Comparison of ENCODE assay signal across 8 cellular contexts in genomic region chr18:28961669-28962228, GRCh38.
DNase-seq lines count a peak whose midpoint lies in the region; ATAC-seq and TF ChIP-seq lines count a peak whose summit lies in the region.

No MANE protein-coding gene starts in this region.

- no peaks in the 10 kb centered on the region for H3K36me3 ChIP-seq in PC-3 (ENCODE audit: low read depth, low read length)

- DNase-seq in HL-60 (ENCODE audit: low read depth in 1 of 2, low spot score in 1 of 2) (peak in 1 of 2 experiments; percentile 37), PC-3 (peak; percentile 73), foreskin fibroblast (peak in 1 of 2 donors; percentile 47), mesenteric fat pad (ENCODE audit: low spot score) (no peak)
- no peak for DNase-seq in effector CD8-positive, alpha-beta T cell (lab: John Stamatoyannopoulos, UW)

- no peaks in the 10 kb centered on the region for H3K27me3 ChIP-seq in HL-60 (ENCODE audit: insufficient read depth, poor library complexity, severe bottlenecking)
- H3K27me3 ChIP-seq in PC-3 (ENCODE audit: low read length) = no peaks in the 10 kb centered on the region

- H3K4me3 ChIP-seq in HL-60 (replicated peaks; ENCODE audit: insufficient read depth, low read length) (no peak overlapping the region), PC-3 (ENCODE audit: low read length) (no peak overlapping the region), foreskin fibroblast (ENCODE audit: low read depth in 1 of 2, low read length in 2 of 2) (no peak overlapping the region)

- H3K79me2 ChIP-seq in PC-3 (ENCODE audit: low read length) = no peaks in the 10 kb centered on the region

- no peak overlapping the region for H3K4me2 ChIP-seq in PC-3 (ENCODE audit: low read length)

- no peak overlapping the region for H3K27ac ChIP-seq in C4-2B
- H3K27ac ChIP-seq in HL-60 (replicated peaks) = no peak overlapping the region
- H3K27ac ChIP-seq in PC-3 (ENCODE audit: low read length) = no peak overlapping the region

- POLR2A ChIA-PET in PC-3 (lab: Charles Lee; ENCODE audit: unreplicated experiment) = no interaction called here

- peak; percentile 55 for ATAC-seq in PC-3
- no peak for ATAC-seq in GM21619 (IDR thresholded peaks at IDR 0.05; ENCODE audit: unreplicated experiment)
- no peak for ATAC-seq in HG03196 (IDR thresholded peaks at IDR 0.05; ENCODE audit: unreplicated experiment)

- H4K20me1 ChIP-seq in PC-3 (ENCODE audit: low read length) = no peaks in the 10 kb centered on the region

- BruUV-seq in PC-3 (replicated peaks; lab: Mats Ljungman, UMichigan) = no TSS peak

- no peaks in the 10 kb centered on the region for H3K9me2 ChIP-seq in PC-3 (replicated peaks; ENCODE audit: low read length)

- intact Hi-C loops in PC-3 (cut with micrococcal nuclease) = loop anchor here (5.0 kb wide), 1 partner anchor 194 kb away; no protein-coding TSS in a partner anchor

- H3K4me1 ChIP-seq in PC-3 (ENCODE audit: insufficient read depth, low read length) = peaks cover 17% of the 10 kb centered on the region

- H3K9ac ChIP-seq in PC-3 (ENCODE audit: low read length) = no peak overlapping the region

- CTCF ChIA-PET in PC-3 (lab: Charles Lee) = interaction anchor here (0.6 kb wide), 1 partner anchor 262 kb away, joined by 3 read pairs; no protein-coding TSS in a partner anchor

- TF ChIP-seq CTCF in C4-2B (conservative IDR thresholded peaks at IDR 0.05) (peak; percentile 82), HL-60 (IDR thresholded peaks at IDR 0.05; ENCODE audit: insufficient read depth, low read length) (peak; percentile 25), PC-3 (conservative IDR thresholded peaks at IDR 0.05; ENCODE audit: low read depth, low read length) (peak; percentile 76), foreskin fibroblast (IDR thresholded peaks at IDR 0.05; ENCODE audit: low read depth, low read length) (peak; percentile 48)

- no peak overlapping the region for H2AFZ ChIP-seq in PC-3 (ENCODE audit: low read length)

- no peaks in the 10 kb centered on the region for H3F3A ChIP-seq in PC-3 (ENCODE audit: low read length, unreplicated experiment)

- no peaks in the 10 kb centered on the region for H3K9me3 ChIP-seq in PC-3 (ENCODE audit: low read length)

Comparison
In these comparisons a context has a peak if more than half of its experiments do, and no peak if none do; other contexts are left out.
1. CTCF ChIP-seq: peak in every context shown above with its lines; median percentile 82 in C4-2B; 76 in PC-3; 48 in foreskin fibroblast; 25 in HL-60.